Comparison of ENCODE assay signal across 1 cellular context in the genomic region with DNA sequence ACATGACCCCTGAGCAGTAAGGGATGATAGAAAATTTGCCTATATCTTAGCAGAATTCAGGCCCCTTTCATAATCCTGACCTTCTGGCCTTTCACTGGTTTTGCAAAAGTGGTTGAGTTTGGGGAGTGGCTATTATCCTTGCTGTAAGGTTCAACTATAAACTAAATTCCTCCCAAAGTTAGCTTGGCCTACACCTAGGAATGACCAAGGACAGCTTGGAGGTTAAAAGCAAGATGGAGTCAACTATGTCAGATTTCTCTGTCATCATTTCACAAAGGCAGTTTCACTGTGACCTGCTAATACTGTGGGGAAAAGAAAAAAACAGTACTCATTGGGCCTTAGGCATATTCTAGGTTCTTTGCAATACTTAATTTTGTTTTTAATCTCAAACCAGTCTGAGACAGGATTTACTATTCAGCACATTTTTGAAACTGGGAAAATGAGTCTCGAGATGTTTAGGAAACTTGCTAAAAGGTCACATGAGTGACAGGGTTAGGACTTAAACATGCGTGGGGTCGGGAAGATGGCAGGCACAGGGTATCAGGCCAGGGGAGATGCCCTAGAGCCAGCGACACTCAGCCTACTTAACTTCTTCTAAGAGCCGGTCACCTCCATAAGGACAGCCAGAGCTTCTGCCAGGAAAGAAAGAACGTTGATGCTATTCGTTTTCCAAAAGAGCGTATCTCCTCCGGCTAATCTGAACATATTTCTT.
TF ChIP-seq lines count a peak whose summit lies in the region.

No MANE protein-coding gene starts in this region.

TF ChIP-seq in K562, 482 proteins besides CTCF, POLR2A, EP300 and RAD21 (continued from another document):
- TF ChIP-seq, protein P1, sequence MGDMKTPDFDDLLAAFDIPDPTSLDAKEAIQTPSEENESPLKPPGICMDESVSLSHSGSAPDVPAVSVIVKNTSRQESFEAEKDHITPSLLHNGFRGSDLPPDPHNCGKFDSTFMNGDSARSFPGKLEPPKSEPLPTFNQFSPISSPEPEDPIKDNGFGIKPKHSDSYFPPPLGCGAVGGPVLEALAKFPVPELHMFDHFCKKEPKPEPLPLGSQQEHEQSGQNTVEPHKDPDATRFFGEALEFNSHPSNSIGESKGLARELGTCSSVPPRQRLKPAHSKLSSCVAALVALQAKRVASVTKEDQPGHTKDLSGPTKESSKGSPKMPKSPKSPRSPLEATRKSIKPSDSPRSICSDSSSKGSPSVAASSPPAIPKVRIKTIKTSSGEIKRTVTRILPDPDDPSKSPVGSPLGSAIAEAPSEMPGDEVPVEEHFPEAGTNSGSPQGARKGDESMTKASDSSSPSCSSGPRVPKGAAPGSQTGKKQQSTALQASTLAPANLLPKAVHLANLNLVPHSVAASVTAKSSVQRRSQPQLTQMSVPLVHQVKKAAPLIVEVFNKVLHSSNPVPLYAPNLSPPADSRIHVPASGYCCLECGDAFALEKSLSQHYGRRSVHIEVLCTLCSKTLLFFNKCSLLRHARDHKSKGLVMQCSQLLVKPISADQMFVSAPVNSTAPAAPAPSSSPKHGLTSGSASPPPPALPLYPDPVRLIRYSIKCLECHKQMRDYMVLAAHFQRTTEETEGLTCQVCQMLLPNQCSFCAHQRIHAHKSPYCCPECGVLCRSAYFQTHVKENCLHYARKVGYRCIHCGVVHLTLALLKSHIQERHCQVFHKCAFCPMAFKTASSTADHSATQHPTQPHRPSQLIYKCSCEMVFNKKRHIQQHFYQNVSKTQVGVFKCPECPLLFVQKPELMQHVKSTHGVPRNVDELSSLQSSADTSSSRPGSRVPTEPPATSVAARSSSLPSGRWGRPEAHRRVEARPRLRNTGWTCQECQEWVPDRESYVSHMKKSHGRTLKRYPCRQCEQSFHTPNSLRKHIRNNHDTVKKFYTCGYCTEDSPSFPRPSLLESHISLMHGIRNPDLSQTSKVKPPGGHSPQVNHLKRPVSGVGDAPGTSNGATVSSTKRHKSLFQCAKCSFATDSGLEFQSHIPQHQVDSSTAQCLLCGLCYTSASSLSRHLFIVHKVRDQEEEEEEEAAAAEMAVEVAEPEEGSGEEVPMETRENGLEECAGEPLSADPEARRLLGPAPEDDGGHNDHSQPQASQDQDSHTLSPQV (IDR thresholded peaks at IDR 0.05): 0 out of 2 replicates have a peak, but pooled peaks have one; percentile 70
- TF ChIP-seq HDAC8 (tag; IDR thresholded peaks at IDR 0.05) (peak; percentile 32; the same call in 1 of the 2 replicates), KLF6 (CRISPR knock-in tag; IDR thresholded peaks at IDR 0.05; ENCODE audit: borderline replicate concordance) (peak; percentile 46; the same call in 1 of the 2 replicates), OTX1 (CRISPR knock-in tag; IDR thresholded peaks at IDR 0.05) (no peak), TGIF2 (CRISPR knock-in tag; IDR thresholded peaks at IDR 0.05) (no peak), PYGO2 (tag; IDR thresholded peaks at IDR 0.05) (0 out of 2 replicates have a peak, but pooled peaks have one; percentile 26), PRMT5 (CRISPR knock-in tag; IDR thresholded peaks at IDR 0.05) (no peak), PTRF (tag; IDR thresholded peaks at IDR 0.05) (peak; percentile 69), ZNF79 (CRISPR knock-in tag; IDR thresholded peaks at IDR 0.05; ENCODE audit: low read depth) (no peak), DDX20 (tag; IDR thresholded peaks at IDR 0.05; ENCODE audit: low read depth) (peak; percentile 82; the same call in 1 of the 2 replicates)
- TF ChIP-seq, protein P2, sequence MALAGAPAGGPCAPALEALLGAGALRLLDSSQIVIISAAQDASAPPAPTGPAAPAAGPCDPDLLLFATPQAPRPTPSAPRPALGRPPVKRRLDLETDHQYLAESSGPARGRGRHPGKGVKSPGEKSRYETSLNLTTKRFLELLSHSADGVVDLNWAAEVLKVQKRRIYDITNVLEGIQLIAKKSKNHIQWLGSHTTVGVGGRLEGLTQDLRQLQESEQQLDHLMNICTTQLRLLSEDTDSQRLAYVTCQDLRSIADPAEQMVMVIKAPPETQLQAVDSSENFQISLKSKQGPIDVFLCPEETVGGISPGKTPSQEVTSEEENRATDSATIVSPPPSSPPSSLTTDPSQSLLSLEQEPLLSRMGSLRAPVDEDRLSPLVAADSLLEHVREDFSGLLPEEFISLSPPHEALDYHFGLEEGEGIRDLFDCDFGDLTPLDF (CRISPR knock-in tag; IDR thresholded peaks at IDR 0.05): no peak
- TF ChIP-seq, protein P3, sequence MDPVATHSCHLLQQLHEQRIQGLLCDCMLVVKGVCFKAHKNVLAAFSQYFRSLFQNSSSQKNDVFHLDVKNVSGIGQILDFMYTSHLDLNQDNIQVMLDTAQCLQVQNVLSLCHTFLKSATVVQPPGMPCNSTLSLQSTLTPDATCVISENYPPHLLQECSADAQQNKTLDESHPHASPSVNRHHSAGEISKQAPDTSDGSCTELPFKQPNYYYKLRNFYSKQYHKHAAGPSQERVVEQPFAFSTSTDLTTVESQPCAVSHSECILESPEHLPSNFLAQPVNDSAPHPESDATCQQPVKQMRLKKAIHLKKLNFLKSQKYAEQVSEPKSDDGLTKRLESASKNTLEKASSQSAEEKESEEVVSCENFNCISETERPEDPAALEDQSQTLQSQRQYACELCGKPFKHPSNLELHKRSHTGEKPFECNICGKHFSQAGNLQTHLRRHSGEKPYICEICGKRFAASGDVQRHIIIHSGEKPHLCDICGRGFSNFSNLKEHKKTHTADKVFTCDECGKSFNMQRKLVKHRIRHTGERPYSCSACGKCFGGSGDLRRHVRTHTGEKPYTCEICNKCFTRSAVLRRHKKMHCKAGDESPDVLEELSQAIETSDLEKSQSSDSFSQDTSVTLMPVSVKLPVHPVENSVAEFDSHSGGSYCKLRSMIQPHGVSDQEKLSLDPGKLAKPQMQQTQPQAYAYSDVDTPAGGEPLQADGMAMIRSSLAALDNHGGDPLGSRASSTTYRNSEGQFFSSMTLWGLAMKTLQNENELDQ (CRISPR knock-in tag; IDR thresholded peaks at IDR 0.05; ENCODE audit: borderline replicate concordance): no peak
